Comparison of ENCODE assay signal across 11 cellular contexts in the genomic region with DNA sequence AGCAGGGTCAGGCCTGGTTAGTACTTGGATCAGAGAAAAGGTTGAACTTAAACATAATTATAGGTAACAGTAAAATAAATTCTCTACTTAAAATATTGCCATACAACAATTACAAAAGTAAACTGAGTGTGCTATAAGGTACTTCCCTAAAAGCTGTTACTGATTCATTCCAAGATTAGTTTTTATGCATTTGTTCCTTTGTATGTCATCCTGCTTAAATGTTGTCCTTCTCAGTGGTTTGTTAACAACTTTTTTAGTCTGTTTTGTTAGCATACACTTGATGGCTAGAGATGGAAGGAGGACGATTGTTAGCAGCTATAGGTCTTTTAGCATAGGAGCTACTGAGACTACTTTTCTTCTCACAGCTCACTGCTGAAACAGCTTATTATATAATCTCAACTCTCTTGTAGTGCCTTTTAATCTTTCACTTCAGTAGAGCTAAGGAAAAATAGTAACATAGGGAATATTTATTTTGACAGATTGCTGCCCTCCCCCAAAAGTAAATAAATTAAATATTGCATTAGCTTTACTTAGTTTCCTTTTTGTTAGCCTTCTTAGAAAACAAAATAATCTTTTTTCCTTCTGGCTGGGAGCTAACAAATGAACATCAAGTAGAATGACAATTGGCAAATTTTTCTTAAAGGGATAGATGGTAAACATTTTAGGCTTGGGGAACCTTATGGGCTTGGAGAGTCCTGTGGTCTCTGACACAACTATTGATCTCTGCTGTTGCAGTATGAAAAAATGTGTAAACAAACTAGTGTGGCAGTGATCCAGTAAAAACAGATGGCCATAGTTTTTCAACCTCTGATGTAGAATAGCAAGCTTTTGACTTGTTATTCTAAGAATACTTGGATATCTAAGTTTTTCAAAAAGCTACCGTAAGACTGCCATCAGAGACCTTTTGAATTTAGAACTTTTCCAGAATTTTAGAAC. TPM values are rescaled to one million over a fixed set of nuclear protein-coding genes. Genes with fewer than 3 reads are reported as not detected.
A peak's percentile ranks its signal among the peaks of the same experiment; 100 is the strongest.
DNase-seq lines count a peak whose midpoint lies in the region; ATAC-seq and TF ChIP-seq lines count a peak whose summit lies in the region.
"Had no signal": no experiment of that assay in that cellular context is flagged by ENCODE, and none has a peak within 500 bp of the region (broad histone marks: within the 10 kb centered on the region; RNA-seq: fewer than 3 reads in every experiment).

No MANE protein-coding gene starts in this region.

- no peak overlapping the region for H2AFZ ChIP-seq in OCI-LY3 (ENCODE audit: low read depth, low read length)

- no peaks in the 10 kb centered on the region for H3K27me3 Mint-ChIP-seq in effector memory CD8-positive, alpha-beta T cell
- no peaks in the 10 kb centered on the region for H3K27me3 Mint-ChIP-seq in osteocyte (ENCODE audit: unreplicated experiment)

- peak overlapping the region; percentile 4; the same call in 1 of the 2 replicates for H3K27ac ChIP-seq in OCI-LY3 (ENCODE audit: low read length)

- no peaks in the 10 kb centered on the region; the same call in 1 of the 2 replicates for H3K79me2 ChIP-seq in OCI-LY3 (ENCODE audit: low read length)

- intact Hi-C loops in sciatic nerve (cut with DNase I): no loop called here

- peaks cover 72% of the 10 kb centered on the region for H3K36me3 Mint-ChIP-seq in effector memory CD8-positive, alpha-beta T cell (ENCODE audit: insufficient read depth)
- peaks cover 27% of the 10 kb centered on the region for H3K36me3 Mint-ChIP-seq in osteocyte (ENCODE audit: unreplicated experiment)

- peak overlapping the region; percentile 88 for H3K4me2 ChIP-seq in OCI-LY3 (ENCODE audit: low read length)

- no peaks in the 10 kb centered on the region for H3K27me3 ChIP-seq in OCI-LY3 (ENCODE audit: low read depth, low read length)

- no peak overlapping the region for H3K4me3 ChIP-seq in OCI-LY3 (ENCODE audit: low read length)

- H3K4me1 ChIP-seq in OCI-LY3 (ENCODE audit: low read length): peaks cover 51% of the 10 kb centered on the region

- no peak for ATAC-seq in effector memory CD8-positive, alpha-beta T cell (replicated peaks)
- ATAC-seq in sciatic nerve: no peak

- H3K4me1 Mint-ChIP-seq in effector memory CD8-positive, alpha-beta T cell (ENCODE audit: low read depth in 2 of 2): peaks cover 0 to 3% of the 10 kb centered on the region in 2 donors
- H3K4me1 Mint-ChIP-seq in osteocyte (ENCODE audit: unreplicated experiment): peaks cover 13% of the 10 kb centered on the region

- H3K36me3 ChIP-seq in OCI-LY3 (replicated peaks; ENCODE audit: low read depth, low read length): peaks cover 16% of the 10 kb centered on the region

- H3K4me3 Mint-ChIP-seq in effector memory CD8-positive, alpha-beta T cell: no peak overlapping the region
- no peak overlapping the region for H3K4me3 Mint-ChIP-seq in osteocyte (ENCODE audit: unreplicated experiment)

- TF ChIP-seq CTCF in OCI-LY3 (IDR thresholded peaks at IDR 0.05; ENCODE audit: low read depth, low read length): no peak
- no peak for TF ChIP-seq CTCF in osteocyte (IDR thresholded peaks at IDR 0.05)

- H4K20me1 ChIP-seq in OCI-LY3 (ENCODE audit: insufficient read depth, low read length): no peaks in the 10 kb centered on the region

- H3K9me3 Mint-ChIP-seq in effector memory CD8-positive, alpha-beta T cell: no peaks in the 10 kb centered on the region
- no peaks in the 10 kb centered on the region for H3K9me3 Mint-ChIP-seq in osteocyte (ENCODE audit: unreplicated experiment)

- H3K27ac Mint-ChIP-seq in effector memory CD8-positive, alpha-beta T cell: peak overlapping the region; percentile 46 to 62
- H3K27ac Mint-ChIP-seq in osteocyte (ENCODE audit: unreplicated experiment): peak overlapping the region; percentile 8

- DNase-seq in GM04503 (ENCODE audit: low read depth) (peak; percentile 34), osteocyte (ENCODE audit: extremely low spot score, unreplicated experiment) (no peak), A172 (ENCODE audit: low spot score) (no peak), NCI-H187 treated with DMSO at 0.1 percent for 48 hours (lab: John Stamatoyannopoulos, UW) (no peak), NCI-H446 treated with DMSO at 0.1 percent for 48 hours (lab: John Stamatoyannopoulos, UW) (no peak), sciatic nerve (ENCODE audit: low spot score) (no peak)
- DNase-seq in effector memory CD8-positive, alpha-beta T cell: no peak
- DNase-seq: KG1; stimulated activated CD4-positive, alpha-beta T cell treated with anti-CD3 and anti-CD28 coated beads, Interleukin-1b, Interleukin-23, amount 100 ng/mL, for 48 hours; substantia nigra had no signal

- H3K9me3 ChIP-seq in OCI-LY3 (ENCODE audit: insufficient read depth, low read length): no peaks in the 10 kb centered on the region

- H3K9ac ChIP-seq in OCI-LY3 (ENCODE audit: low read length): no peak overlapping the region

RNA-seq across cellular contexts. Expression of gene USP8, which starts 39.5 kb away (rescaled TPM):
- 55.3 and 60.3 TPM in 2 replicates for total RNA-seq in osteocyte
- total RNA-seq in A172 (2014; rRNA removed; shearing (Covaris generic)): 52.4 and 53.2 TPM in 2 replicates
- 77.9 TPM for total RNA-seq in sciatic nerve
